Comparison of ENCODE assay signal across 10 cellular contexts in the genomic region with DNA sequence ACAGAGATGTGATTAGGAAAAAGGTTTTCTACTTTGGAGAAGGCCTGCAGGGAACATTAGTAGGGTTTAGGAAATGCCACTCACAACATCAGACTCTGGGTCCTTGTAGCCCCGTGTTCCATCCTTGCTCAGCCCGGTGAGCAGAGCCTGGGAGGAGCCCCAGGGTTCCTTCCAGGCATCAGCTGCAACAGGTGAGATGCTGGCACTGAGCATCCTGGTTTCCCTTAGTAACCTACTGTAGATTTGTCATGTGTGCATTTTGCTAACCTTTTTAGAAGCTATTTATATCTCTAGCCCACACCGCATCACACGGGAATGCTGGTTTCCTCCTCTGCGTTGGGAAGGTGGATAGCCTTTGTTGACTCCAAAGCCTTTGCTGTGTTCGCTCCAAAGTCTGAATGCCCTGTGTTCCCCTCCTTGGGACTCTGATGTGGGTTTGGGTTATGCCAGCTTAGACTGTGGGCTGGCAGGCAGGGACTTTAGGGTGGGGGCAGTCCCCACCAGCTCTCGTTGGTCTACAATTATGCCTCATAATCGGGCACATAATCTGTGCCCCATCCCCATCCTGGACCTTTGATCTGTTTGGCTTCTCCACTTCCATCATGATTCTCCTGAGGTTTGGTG. TPM values are rescaled to one million over a fixed set of nuclear protein-coding genes. Genes with fewer than 3 reads are reported as not detected.
DNase-seq lines count a peak whose midpoint lies in the region; FAIRE-seq and TF ChIP-seq lines count a peak whose summit lies in the region.
"Had no signal": no experiment of that assay in that cellular context is flagged by ENCODE, and none has a peak within 500 bp of the region (broad histone marks: within the 10 kb centered on the region; RNA-seq: fewer than 3 reads in every experiment).

No MANE protein-coding gene starts in this region.

- H3K4me3 ChIP-seq in CD8-positive, alpha-beta memory T cell (ENCODE audit: low read length) = no peak overlapping the region
- H3K4me3 ChIP-seq in MM.1S (ENCODE audit: low read length) (peak overlapping the region; percentile 14; the same call in 1 of the 2 replicates), esophagus muscularis mucosa (no peak overlapping the region), spleen (peak overlapping the region in 2 of 8 donors; percentile 1 to 45), kidney (ENCODE audit: low read length in 2 of 2) (no peak overlapping the region)

- no peak for TF ChIP-seq POLR2A in esophagus muscularis mucosa (IDR thresholded peaks at IDR 0.05; ENCODE audit: low read depth)
- no peak for TF ChIP-seq POLR2A in spleen (IDR thresholded peaks at IDR 0.05)

- H3K27me3 ChIP-seq in CD8-positive, alpha-beta memory T cell (ENCODE audit: insufficient read depth, low read length, poor library complexity, severe bottlenecking) = no peaks in the 10 kb centered on the region
- H3K27me3 ChIP-seq in MM.1S (replicated peaks; ENCODE audit: insufficient read depth, low read length) (no peaks in the 10 kb centered on the region), esophagus muscularis mucosa (no peaks in the 10 kb centered on the region), spleen (replicated peaks in 1 of 7) (no peaks in the 10 kb centered on the region)

- TF ChIP-seq EP300 in esophagus muscularis mucosa (IDR thresholded peaks at IDR 0.05) = no peak

- H3K9me2 ChIP-seq in MM.1S (replicated peaks; ENCODE audit: insufficient read depth, low read length) = no peaks in the 10 kb centered on the region

- H3K4me1 ChIP-seq in CD8-positive, alpha-beta memory T cell (ENCODE audit: insufficient read depth, low read length) = peaks cover 12% of the 10 kb centered on the region
- H3K4me1 ChIP-seq in MM.1S (ENCODE audit: low read length) = peaks cover 61% of the 10 kb centered on the region
- peaks cover 90 to 93% (median 92%) of the 10 kb centered on the region in 4 donors for H3K4me1 ChIP-seq in esophagus muscularis mucosa
- peaks cover 57 to 100% (median 87%) of the 10 kb centered on the region in 6 donors for H3K4me1 ChIP-seq in spleen
- peaks cover 4 to 7% of the 10 kb centered on the region in 2 donors for H3K4me1 ChIP-seq in kidney (ENCODE audit: control insufficient read depth in 1 of 2, insufficient read depth in 1 of 2, low read depth in 1 of 2, low read length in 2 of 2)

- H3K4me2 ChIP-seq in MM.1S (ENCODE audit: low read depth, low read length) = peak overlapping the region; percentile 72

- peaks cover 69 to 83% (median 70%) of the 10 kb centered on the region in 3 donors for H3K4me1 Mint-ChIP-seq in CD8-positive, alpha-beta memory T cell

- intact Hi-C loops in esophagus muscularis mucosa (cut with DNase I) = no loop called here
- intact Hi-C loops in spleen (cut with DNase I; ENCODE audit: low total_unique reads) = no loop called here
- intact Hi-C loops in kidney (cut with DNase I) = no loop called here

- peaks cover 87% of the 10 kb centered on the region for H3K79me2 ChIP-seq in MM.1S (ENCODE audit: low read length)

- CTCF ChIA-PET in CD8-positive, alpha-beta memory T cell (lab: Charles Lee) = interaction anchor here (0.6 kb wide), 1 partner anchor 85 kb away, joined by 3 read pairs; no protein-coding TSS in a partner anchor

- no peak for FAIRE-seq in kidney (lab: Jason Lieb, UNC)

- H3K9ac ChIP-seq in MM.1S (ENCODE audit: low read length) (peak overlapping the region; percentile 33; the same call in 1 of the 2 replicates), kidney (ENCODE audit: low read length in 2 of 2) (no peak overlapping the region)

- H3K36me3 Mint-ChIP-seq in CD8-positive, alpha-beta memory T cell = peaks cover 0 to 13% (median 1%) of the 10 kb centered on the region in 3 donors

- no peaks in the 10 kb centered on the region for H3K36me3 ChIP-seq in CD8-positive, alpha-beta memory T cell (ENCODE audit: insufficient read depth, low read length)
- no peaks in the 10 kb centered on the region for H3K36me3 ChIP-seq in MM.1S (replicated peaks; ENCODE audit: insufficient read depth, low read length)
- H3K36me3 ChIP-seq in esophagus muscularis mucosa = peaks cover 0 to 36% (median 14%) of the 10 kb centered on the region in 4 donors
- H3K36me3 ChIP-seq in spleen = peaks cover 0 to 76% (median 2%) of the 10 kb centered on the region in 6 donors
- H3K36me3 ChIP-seq in kidney (ENCODE audit: control insufficient read depth in 1 of 2, insufficient read depth in 2 of 2, low read length in 2 of 2) = peaks cover 0 to 2% of the 10 kb centered on the region in 2 donors

- H4K20me1 ChIP-seq in MM.1S (ENCODE audit: insufficient read depth, low read length) = no peaks in the 10 kb centered on the region

- H3K27me3 Mint-ChIP-seq in CD8-positive, alpha-beta memory T cell = no peaks in the 10 kb centered on the region

- H3K4me3 Mint-ChIP-seq in CD8-positive, alpha-beta memory T cell = peak overlapping the region in 4 of 7 donors; percentile 3 to 48 (median 18)

- DNase-seq in CD8-positive, alpha-beta memory T cell = no peak
- DNase-seq in MM.1S (peak; percentile 23), esophagus muscularis mucosa (ENCODE audit: extremely low spot score) (no peak), spleen (no peak), COLO668 (lab: John Stamatoyannopoulos, UW; ENCODE audit: unreplicated experiment) (no peak), kidney (no peak), mucosa of gallbladder (ENCODE audit: low spot score) (no peak), HuH-7 (ENCODE audit: low spot score) (no peak)
- DNase-seq: activated CD4-positive, alpha-beta T cell treated with anti-CD3 and anti-CD28 coated beads for 48 hours; mesendoderm had no signal

- H3K27ac ChIP-seq in CD8-positive, alpha-beta memory T cell (ENCODE audit: low read depth, low read length) = no peak overlapping the region
- H3K27ac ChIP-seq in MM.1S (ENCODE audit: low read length) = peak overlapping the region; percentile 78
- H3K27ac ChIP-seq in esophagus muscularis mucosa (replicated peaks in 1 of 4) = peak overlapping the region; percentile 57 to 85 (median 73)
- peak overlapping the region; percentile 10 to 97 (median 76) for H3K27ac ChIP-seq in spleen
- no peak overlapping the region for H3K27ac ChIP-seq in kidney (ENCODE audit: low read depth in 2 of 2, low read length in 2 of 2)

- TF ChIP-seq CTCF in MM.1S (IDR thresholded peaks at IDR 0.05; ENCODE audit: low read length) (no peak; the same call in 1 of the 2 replicates), esophagus muscularis mucosa (IDR thresholded peaks at IDR 0.05) (no peak), spleen (IDR thresholded peaks at IDR 0.05 in 8 of 11, conservative IDR thresholded peaks at IDR 0.05 in 3 of 11) (no peak), kidney (IDR thresholded peaks at IDR 0.05; ENCODE audit: borderline replicate concordance, extremely low read depth, insufficient read depth) (no peak)

- WGBS in esophagus muscularis mucosa = 54% methylated on average over 8 of the region's 8 CpGs
- WGBS in spleen, 5 donors = 62 to 78% (median 67%) methylated on average over 8 of the region's 8 CpGs

- H3K27ac Mint-ChIP-seq in CD8-positive, alpha-beta memory T cell = peak overlapping the region; percentile 21 to 80 (median 70)

- no peaks in the 10 kb centered on the region for H3K9me3 Mint-ChIP-seq in CD8-positive, alpha-beta memory T cell

- no peaks in the 10 kb centered on the region for H3K9me3 ChIP-seq in CD8-positive, alpha-beta memory T cell (ENCODE audit: low read length)
- H3K9me3 ChIP-seq in MM.1S (replicated peaks; ENCODE audit: insufficient read depth, low read length) (no peaks in the 10 kb centered on the region), esophagus muscularis mucosa (no peaks in the 10 kb centered on the region), spleen (no peaks in the 10 kb centered on the region), kidney (ENCODE audit: control insufficient read depth in 1 of 2, low read length in 2 of 2) (no peaks in the 10 kb centered on the region)

- POLR2A ChIA-PET in CD8-positive, alpha-beta memory T cell (lab: Charles Lee) = no interaction called here

- H2AFZ ChIP-seq in MM.1S (ENCODE audit: low read length) = no peak overlapping the region

- H3F3A ChIP-seq in MM.1S (ENCODE audit: insufficient read depth, low read length) = peaks cover 34% of the 10 kb centered on the region

RNA-seq across cellular contexts. Expression of gene ATP6V1E2, which starts 6.3 kb away (rescaled TPM):
- total RNA-seq in CD8-positive, alpha-beta memory T cell = 1 to 10 TPM; 4.8 to 7.0 TPM
- 8.3 TPM for polyA plus RNA-seq in CD8-positive, alpha-beta memory T cell
- total RNA-seq in esophagus muscularis mucosa (1 to 10 TPM; 3.6 to 7.5 (median 5.5) TPM), spleen (1 to 10 TPM; 2.8 to 6.6 (median 4.8) TPM), kidney (4.5 TPM), mucosa of gallbladder (8.3 TPM)
- polyA plus RNA-seq in spleen (1 to 10 TPM; 2.6 to 5.5 (median 4.7) TPM), kidney (ENCODE audit: insufficient read depth, low read depth, low replicate concordance) (3.5 TPM)

RNA-seq across cellular contexts. Expression of gene RHOQ, which starts 6.3 kb away (rescaled TPM):
- total RNA-seq in CD8-positive, alpha-beta memory T cell = 10 to 100 TPM; 15.4 to 16.4 TPM
- polyA plus RNA-seq in CD8-positive, alpha-beta memory T cell = 2.1 TPM
- 100 to 1,000 TPM; 107 to 168 (median 142) TPM for total RNA-seq in esophagus muscularis mucosa
- total RNA-seq in spleen = 100 to 1,000 TPM in 4 of 7 donors, 10 to 100 TPM in 3; 83.4 to 126 (median 110) TPM
- 10 to 100 TPM; 32.6 to 44.4 (median 33.7) TPM for polyA plus RNA-seq in spleen
- total RNA-seq in kidney = 63.2 TPM
- polyA plus RNA-seq in kidney (ENCODE audit: insufficient read depth, low read depth, low replicate concordance) = 45.4 TPM
- total RNA-seq in mucosa of gallbladder = 60.9 TPM

Comparison
In these comparisons a context has a peak if more than half of its experiments do, and no peak if none do; other contexts are left out.
1. H3K27ac ChIP-seq: peak in MM.1S (single experiment), esophagus muscularis mucosa (4 of 4) and spleen (8 of 8); none in CD8-positive, alpha-beta memory T cell (single experiment) and kidney (0 of 2).